ENCODE assay signal across 8 cellular contexts in genomic region chr4:118424062-118424461, GRCh38.
DNase-seq lines count a peak whose midpoint lies in the region; ATAC-seq and TF ChIP-seq lines count a peak whose summit lies in the region.
"Not testable (repeated sequence)": the region's sequence is repeated elsewhere in the genome, so short reads cannot be mapped to it uniquely, and the experiment has no call there.

No MANE protein-coding gene starts in this region.

- TF ChIP-seq CTCF in AG10803 (conservative IDR thresholded peaks at IDR 0.05; ENCODE audit: low read length), result peak; percentile 58
- TF ChIP-seq CTCF in HCT116 (IDR thresholded peaks at IDR 0.05 in 2 of 3, conservative IDR thresholded peaks at IDR 0.05 in 1 of 3; ENCODE audit: borderline replicate concordance in 1 of 3, insufficient read depth in 1 of 3, low read depth in 2 of 3, low read length in 2 of 3), result peak; percentile 44 to 59 (median 45); a peak in 5 of 6 replicates
- TF ChIP-seq CTCF in fibroblast of mammary gland (conservative IDR thresholded peaks at IDR 0.05; ENCODE audit: control insufficient read depth, insufficient read depth, low read depth, low read length), result peak; percentile 39
- not testable (repeated sequence) for TF ChIP-seq CTCF in lung (IDR thresholded peaks at IDR 0.05; ENCODE audit: control extremely low read depth, extremely low read depth)

- not testable (repeated sequence) for H3K9me3 Mint-ChIP-seq in activated naive CD4-positive, alpha-beta T cell treated with anti-CD3 and anti-CD28 coated beads, Interleukin-2, amount 10 ng/mL, durations not matched to agents 7 days and 5 days

- not testable (repeated sequence) for H3K27ac Mint-ChIP-seq in activated naive CD4-positive, alpha-beta T cell treated with anti-CD3 and anti-CD28 coated beads, Interleukin-2, amount 10 ng/mL, durations not matched to agents 7 days and 5 days

- TF ChIP-seq POLR2A in HCT116 (IDR thresholded peaks at IDR 0.05; ENCODE audit: borderline replicate concordance, extremely low read depth, insufficient read depth, insufficient read length), result not testable (repeated sequence)

- not testable (repeated sequence) for H3K9me2 ChIP-seq in HCT116 (ENCODE audit: insufficient read depth)

- POLR2A ChIA-PET in HCT116 (lab: Charles Lee), result not testable (repeated sequence)

- H4K20me1 ChIP-seq in HCT116 (ENCODE audit: insufficient read depth), result not testable (repeated sequence)

- BruUV-seq in HCT116 (replicated peaks; lab: Mats Ljungman, UMichigan), result not testable (repeated sequence)

- H3K4me1 ChIP-seq in HCT116 (ENCODE audit: control insufficient read depth in 1 of 2, insufficient read depth in 2 of 2, low read length in 2 of 2); lung (ENCODE audit: control insufficient read depth in 2 of 2, insufficient read depth in 2 of 2, low read length in 2 of 2): not testable (repeated sequence)

- H3K27me3 Mint-ChIP-seq in activated naive CD4-positive, alpha-beta T cell treated with anti-CD3 and anti-CD28 coated beads, Interleukin-2, amount 10 ng/mL, durations not matched to agents 7 days and 5 days, result peaks cover 14% of the 10 kb centered on the region

- H3K27ac ChIP-seq in HCT116 (ENCODE audit: low read depth, low read length); lung (ENCODE audit: low read depth in 1 of 2, low read length in 1 of 2): not testable (repeated sequence)

- CTCF ChIA-PET in HCT116 (lab: Charles Lee), result interaction anchor here (0.6 to 1.0 kb wide), 7 partner anchors 11 to 270 kb away, joined by 3 to 8 read pairs (median 3); partner anchors contain the start of gene PRSS12
- CTCF ChIA-PET in activated naive CD4-positive, alpha-beta T cell treated with anti-CD3 and anti-CD28 coated beads, Interleukin-2, amount 10 ng/mL, durations not matched to agents 7 days and 5 days (lab: Charles Lee), result interaction anchor here (0.8 kb wide), 1 partner anchor 11 kb away, joined by 3 read pairs; no protein-coding TSS in a partner anchor

- peak overlapping the region; percentile 84 for H2AFZ ChIP-seq in HCT116 (ENCODE audit: low read depth, low read length, poor library complexity, severe bottlenecking)

- H3K79me2 ChIP-seq in HCT116 (ENCODE audit: insufficient read depth, low read length), result not testable (repeated sequence)

- not testable (repeated sequence) for H3K4me1 Mint-ChIP-seq in activated naive CD4-positive, alpha-beta T cell treated with anti-CD3 and anti-CD28 coated beads, Interleukin-2, amount 10 ng/mL, durations not matched to agents 7 days and 5 days

- H3K9me3 ChIP-seq in HCT116 (ENCODE audit: control insufficient read depth in 1 of 2, insufficient read depth in 1 of 2, low read depth in 1 of 2, low read length in 2 of 2); lung (ENCODE audit: control insufficient read depth in 2 of 2, insufficient read depth in 1 of 2, low read length in 1 of 2): not testable (repeated sequence)

- RAD21 ChIA-PET in HCT116 (lab: Charles Lee; ENCODE audit: low non-redundant PET in 1 of 2, low total read pairs in 2 of 2, uncharacterized antibody in 2 of 2, unreplicated experiment in 2 of 2), result interaction anchor here in 1 of 2 experiments (0.5 kb wide), 1 partner anchor 254 kb away, joined by 3 read pairs; no protein-coding TSS in a partner anchor

- DNase-seq in AG10803 (ENCODE audit: low read depth), result peak; percentile 43
- peak; percentile 40 for DNase-seq in HCT116 (ENCODE audit: low read depth, low spot score)
- peak; percentile 0 for DNase-seq in NCI-H510A treated with DMSO at 0.1 percent for 48 hours (lab: John Stamatoyannopoulos, UW)
- DNase-seq in UCSD-AML1 (lab: John Stamatoyannopoulos, UW; ENCODE audit: unreplicated experiment), result peak; percentile 43
- peak; percentile 62 for DNase-seq in activated naive CD4-positive, alpha-beta T cell treated with anti-CD3 and anti-CD28 coated beads, Interleukin-2, amount 10 ng/mL, durations not matched to agents 7 days and 5 days
- DNase-seq in fibroblast of mammary gland (ENCODE audit: low read depth), result peak; percentile 22
- peak; percentile 42 for DNase-seq in lung (ENCODE audit: low spot score)
- DNase-seq in stimulated activated CD4-positive, alpha-beta T cell treated with anti-CD3 and anti-CD28 coated beads, Interleukin-15, amount 100 ng/mL, for 48 hours (ENCODE audit: low read depth in 2 of 2), result peak; percentile 30 to 36

- not testable (repeated sequence) for H3K4me3 ChIP-seq in AG10803 (ENCODE audit: low read length); HCT116 (replicated peaks in 1 of 2; ENCODE audit: low read depth in 1 of 2, low read length in 2 of 2); fibroblast of mammary gland (ENCODE audit: control insufficient read depth, low read depth, low read length); lung

- peak overlapping the region; percentile 48; the same call in 1 of the 2 replicates for H3K4me2 ChIP-seq in HCT116 (ENCODE audit: low read length)

- H3K36me3 Mint-ChIP-seq in activated naive CD4-positive, alpha-beta T cell treated with anti-CD3 and anti-CD28 coated beads, Interleukin-2, amount 10 ng/mL, durations not matched to agents 7 days and 5 days, result not testable (repeated sequence)

- TF ChIP-seq RAD21 in HCT116 (IDR thresholded peaks at IDR 0.05; ENCODE audit: low read depth), result peak; percentile 67

- intact Hi-C loops in HCT116 (cut with micrococcal nuclease), result not testable (repeated sequence)

- not testable (repeated sequence) for H3K9ac ChIP-seq in HCT116 (ENCODE audit: low read length)

- not testable (repeated sequence) for H3K36me3 ChIP-seq in HCT116 (ENCODE audit: control insufficient read depth in 1 of 2, insufficient read depth in 2 of 2, low read length in 2 of 2); lung (ENCODE audit: control insufficient read depth in 2 of 2, insufficient read depth in 2 of 2, low read length in 2 of 2)

- not testable (repeated sequence) for ATAC-seq in HCT116; lung (ENCODE audit: insufficient read depth, low FRiP score)

- 0 to 2% methylated on average over 5 of the region's 5 CpGs for WGBS in lung, 2 donors

- not testable (repeated sequence) for H3K27me3 ChIP-seq in HCT116 (ENCODE audit: insufficient read depth, low read length); lung (ENCODE audit: control insufficient read depth, insufficient read depth)

- not testable (repeated sequence) for H3K4me3 Mint-ChIP-seq in activated naive CD4-positive, alpha-beta T cell treated with anti-CD3 and anti-CD28 coated beads, Interleukin-2, amount 10 ng/mL, durations not matched to agents 7 days and 5 days

Comparison
In these comparisons a context has a peak if more than half of its experiments do, and no peak if none do; other contexts are left out.
1. DNase-seq: peak in every context shown above with its lines; median percentile 62 in activated naive CD4-positive, alpha-beta T cell treated with anti-CD3 and anti-CD28 coated beads, Interleukin-2, amount 10 ng/mL, durations not matched to agents 7 days and 5 days; 43 in AG10803; 43 in UCSD-AML1; 42 in lung; 40 in HCT116; 33 in stimulated activated CD4-positive, alpha-beta T cell treated with anti-CD3 and anti-CD28 coated beads, Interleukin-15, amount 100 ng/mL, for 48 hours; 22 in fibroblast of mammary gland; 0 in NCI-H510A treated with DMSO at 0.1 percent for 48 hours.